In genomic region chr1:56404561-56405030, GRCh38 we compare ENCODE assay signal across 18 cellular contexts.
DNase-seq lines count a peak whose midpoint lies in the region; ATAC-seq, FAIRE-seq and TF ChIP-seq lines count a peak whose summit lies in the region.
"Had no signal": no experiment of that assay in that cellular context is flagged by ENCODE, and none has a peak within 500 bp of the region (broad histone marks: within the 10 kb centered on the region; RNA-seq: fewer than 3 reads in every experiment).

No MANE protein-coding gene starts in this region.

- H3K4me2 ChIP-seq in osteoblast (ENCODE audit: insufficient read depth, low read length): peak overlapping the region; percentile 68

- WGBS in aorta, 2 donors: 3 to 6% methylated on average over 7 of the region's 7 CpGs

- H3K4me3 Mint-ChIP-seq in activated B cell treated with CpG ODN at 0.5 μM for 24 hours: peak overlapping the region; percentile 12
- H3K4me3 Mint-ChIP-seq: activated CD4-positive, alpha-beta T cell treated with anti-CD3 and anti-CD28 coated beads for 36 hours; activated naive CD4-positive, alpha-beta T cell treated with anti-CD3 and anti-CD28 coated beads for 36 hours; naive thymus-derived CD4-positive, alpha-beta T cell had no signal

- no peak for FAIRE-seq in urothelium cell line (lab: Jason Lieb, UNC)

- H3K79me2 ChIP-seq in osteoblast (ENCODE audit: insufficient read depth, low read length): no peaks in the 10 kb centered on the region

- H3K4me1 ChIP-seq in osteoblast (ENCODE audit: insufficient read depth, low read length): peaks cover 17% of the 10 kb centered on the region
- H3K4me1 ChIP-seq in aorta (ENCODE audit: control insufficient read depth in 1 of 2, insufficient read depth in 2 of 2, low read length in 2 of 2): peaks cover 0 to 8% of the 10 kb centered on the region in 2 donors

- peak overlapping the region; percentile 49 for H3K4me3 ChIP-seq in osteoblast (ENCODE audit: insufficient read depth, low read length)
- H3K4me3 ChIP-seq in aorta (ENCODE audit: low read length in 2 of 2): no peak overlapping the region

- H3K36me3 ChIP-seq in osteoblast (ENCODE audit: insufficient read depth, low read length) (no peaks in the 10 kb centered on the region), aorta (ENCODE audit: control insufficient read depth in 1 of 2, insufficient read depth in 2 of 2, low read length in 1 of 2) (no peaks in the 10 kb centered on the region)

- peak overlapping the region; percentile 77 for H2AFZ ChIP-seq in osteoblast (ENCODE audit: low read length)

- H3K4me1 Mint-ChIP-seq in activated B cell treated with CpG ODN at 0.5 μM for 24 hours: peaks cover 53% of the 10 kb centered on the region
- H3K4me1 Mint-ChIP-seq: activated CD4-positive, alpha-beta T cell treated with anti-CD3 and anti-CD28 coated beads for 36 hours; naive thymus-derived CD4-positive, alpha-beta T cell had no signal

- intact Hi-C loops in activated B cell treated with CpG ODN at 0.5 μM for 24 hours (cut with micrococcal nuclease) (loop anchor here (5.0 kb wide), 1 partner anchor 123 kb away; no protein-coding TSS in a partner anchor), aorta (cut with DNase I) (loop anchor here in 1 of 2 donors (10.0 kb wide), 2 partner anchors 330 to 1030 kb away; no protein-coding TSS in a partner anchor)

- H3K27me3 ChIP-seq in osteoblast (ENCODE audit: insufficient read depth, low read length): no peaks in the 10 kb centered on the region
- no peaks in the 10 kb centered on the region for H3K27me3 ChIP-seq in aorta (ENCODE audit: control insufficient read depth in 1 of 2, insufficient read depth in 2 of 2, low read length in 1 of 2)

- no peaks in the 10 kb centered on the region for H3K9me3 Mint-ChIP-seq in activated B cell treated with CpG ODN at 0.5 μM for 24 hours
- H3K9me3 Mint-ChIP-seq: activated naive CD4-positive, alpha-beta T cell treated with anti-CD3 and anti-CD28 coated beads for 36 hours had no signal

- H3K27ac ChIP-seq in osteoblast (ENCODE audit: low read depth, low read length) (peak overlapping the region; percentile 65), aorta (ENCODE audit: low read depth in 1 of 2, low read length in 2 of 2) (peak overlapping the region in 1 of 2 donors; percentile 78)

- H3K9me3 ChIP-seq in osteoblast (ENCODE audit: low read depth, low read length): no peaks in the 10 kb centered on the region
- no peaks in the 10 kb centered on the region for H3K9me3 ChIP-seq in aorta (ENCODE audit: control insufficient read depth, low read length)

- ATAC-seq in activated B cell treated with CpG ODN at 0.5 μM for 24 hours (ENCODE audit: low read depth) (no peak), aorta (ENCODE audit: low FRiP score) (peak; percentile 74), GM18519 (IDR thresholded peaks at IDR 0.05; ENCODE audit: low FRiP score, unreplicated experiment) (no peak)
- ATAC-seq: activated CD4-positive, alpha-beta T cell treated with anti-CD3 and anti-CD28 coated beads for 36 hours; left lobe of liver; naive thymus-derived CD4-positive, alpha-beta T cell had no signal

- POLR2A ChIA-PET in activated B cell treated with CpG ODN at 0.5 μM for 24 hours (lab: Charles Lee): no interaction called here

- TF ChIP-seq CTCF in activated B cell treated with CpG ODN at 0.5 μM for 24 hours (IDR thresholded peaks at IDR 0.05) (no peak), osteoblast (IDR thresholded peaks at IDR 0.05; ENCODE audit: extremely low read depth, low read depth, low read length) (no peak)

- CTCF ChIA-PET in activated B cell treated with CpG ODN at 0.5 μM for 24 hours (lab: Charles Lee): interaction anchor here (1.6 kb wide), 1 partner anchor 180 kb away, joined by 7 read pairs; no protein-coding TSS in a partner anchor

- no peaks in the 10 kb centered on the region for H4K20me1 ChIP-seq in osteoblast (ENCODE audit: insufficient read depth, low read length)

- no peaks in the 10 kb centered on the region for H3K27me3 Mint-ChIP-seq in activated B cell treated with CpG ODN at 0.5 μM for 24 hours

- DNase-seq in activated B cell treated with CpG ODN at 0.5 μM for 24 hours: no peak
- DNase-seq in fibroblast of peridontal ligament (ENCODE audit: extremely low read depth): peak; percentile 84
- DNase-seq in osteoblast (ENCODE audit: insufficient read length, low spot score, missing footprints): peak; percentile 58
- DNase-seq in aorta: peak in 1 of 2 donors; percentile 74
- no peak for DNase-seq in urothelium cell line (ENCODE audit: low spot score)
- no peak for DNase-seq in activated CD4-positive, alpha-beta T cell treated with anti-CD3 and anti-CD28 coated beads, Interleukin-2, amount 50 U/mL, for 48 hours
- DNase-seq: activated CD4-positive, alpha-beta T cell treated with anti-CD3 and anti-CD28 coated beads for 36 hours; activated CD8-positive, alpha-beta memory T cell treated with anti-CD3 and anti-CD28 coated beads, Interleukin-2, amount 50 U/mL, for 48 hours; activated naive CD4-positive, alpha-beta T cell treated with anti-CD3 and anti-CD28 coated beads for 36 hours; caudate nucleus; DMS53; effector CD8-positive, alpha-beta T cell; naive thymus-derived CD4-positive, alpha-beta T cell; NCI-H2029 treated with DMSO at 0.1 percent for 48 hours; NCI-H526; T-helper 9 cell had no signal

- H3K27ac Mint-ChIP-seq in activated B cell treated with CpG ODN at 0.5 μM for 24 hours: peak overlapping the region; percentile 48
- H3K27ac Mint-ChIP-seq: activated CD4-positive, alpha-beta T cell treated with anti-CD3 and anti-CD28 coated beads for 36 hours; activated naive CD4-positive, alpha-beta T cell treated with anti-CD3 and anti-CD28 coated beads for 36 hours; naive thymus-derived CD4-positive, alpha-beta T cell had no signal

- no peaks in the 10 kb centered on the region for H3K36me3 Mint-ChIP-seq in activated B cell treated with CpG ODN at 0.5 μM for 24 hours (ENCODE audit: low read depth)
- H3K36me3 Mint-ChIP-seq: naive thymus-derived CD4-positive, alpha-beta T cell had no signal

Comparison
In these comparisons a context has a peak if more than half of its experiments do, and no peak if none do; other contexts are left out.
1. DNase-seq: peak in fibroblast of peridontal ligament (single experiment) and osteoblast (single experiment); none in activated B cell treated with CpG ODN at 0.5 μM for 24 hours (single experiment), urothelium cell line (single experiment) and activated CD4-positive, alpha-beta T cell treated with anti-CD3 and anti-CD28 coated beads, Interleukin-2, amount 50 U/mL, for 48 hours (0 of 2).